In genomic region chr4:143396695-143397094, GRCh38 we compare ENCODE assay signal across 20 cellular contexts.
DNase-seq lines count a peak whose midpoint lies in the region; ATAC-seq and TF ChIP-seq lines count a peak whose summit lies in the region.
"Had no signal": no experiment of that assay in that cellular context is flagged by ENCODE, and none has a peak within 500 bp of the region (broad histone marks: within the 10 kb centered on the region; RNA-seq: fewer than 3 reads in every experiment).

No MANE protein-coding gene starts in this region.

- no peaks in the 10 kb centered on the region for H3K9me3 ChIP-seq in mammary epithelial cell (replicated peaks; ENCODE audit: insufficient read depth, low read length)
- no peaks in the 10 kb centered on the region for H3K9me3 ChIP-seq in breast epithelium
- no peaks in the 10 kb centered on the region for H3K9me3 ChIP-seq in ascending aorta

- peaks cover 19% of the 10 kb centered on the region for H3K79me2 ChIP-seq in mammary epithelial cell (ENCODE audit: insufficient read depth, low read length)
- H3K79me2 ChIP-seq: parathyroid adenoma had no signal

- DNase-seq in mammary epithelial cell (no peak), breast epithelium (ENCODE audit: low spot score in 2 of 2) (no peak), ascending aorta (ENCODE audit: low spot score in 2 of 2) (no peak), fibroblast of villous mesenchyme (ENCODE audit: low read depth) (no peak), type B pancreatic cell (ENCODE audit: extremely low spot score, unreplicated experiment) (no peak)
- DNase-seq in effector CD8-positive, alpha-beta T cell (lab: John Stamatoyannopoulos, UW), result no peak
- DNase-seq: activated CD4-positive, alpha-beta T cell treated with anti-CD3 and anti-CD28 coated beads for 36 hours; activated CD8-positive, alpha-beta memory T cell treated with anti-CD3 and anti-CD28 coated beads, Interleukin-2, amount 50 U/mL, for 4 hours; activated gamma-delta T cell treated with Interleukin-2 at 50 U/mL for 16 hours; anterior cingulate cortex; CD8-positive, alpha-beta memory T cell; left colon; NCI-H1694 treated with DMSO at 0.1 percent for 48 hours; Right ventricle myocardium superior; trophoblast cell had no signal

- H3K4me2 ChIP-seq in mammary epithelial cell (ENCODE audit: insufficient read depth, low read depth, low read length), result no peak overlapping the region

- peaks cover 5% of the 10 kb centered on the region for H3K36me3 Mint-ChIP-seq in type B pancreatic cell
- H3K36me3 Mint-ChIP-seq: CD8-positive, alpha-beta memory T cell had no signal

- H3K27me3 Mint-ChIP-seq in type B pancreatic cell, result no peaks in the 10 kb centered on the region

- H3K4me3 Mint-ChIP-seq in type B pancreatic cell, result no peak overlapping the region
- H3K4me3 Mint-ChIP-seq: activated CD4-positive, alpha-beta T cell treated with anti-CD3 and anti-CD28 coated beads for 36 hours; CD8-positive, alpha-beta memory T cell; T-helper 1 cell treated with Interleukin-12 subunit alpha and Interleukin-12 subunit beta and Interleukin-4 antibody, amounts not matched to agents 30 μg/mL and 1 μg/mL, for 36 hours had no signal

- dilution Hi-C loops in mammary epithelial cell (cut with HindIII; ENCODE audit: low sequenced_read_pairs), result no loop called here

- H3K27me3 ChIP-seq in mammary epithelial cell (ENCODE audit: insufficient read depth, low read length), result no peaks in the 10 kb centered on the region
- no peaks in the 10 kb centered on the region for H3K27me3 ChIP-seq in breast epithelium
- H3K27me3 ChIP-seq in ascending aorta, result no peaks in the 10 kb centered on the region

- H3K4me3 ChIP-seq in mammary epithelial cell (replicated peaks in 1 of 3; ENCODE audit: insufficient read depth in 1 of 3, low read depth in 2 of 3, low read length in 3 of 3), result no peak overlapping the region
- no peak overlapping the region for H3K4me3 ChIP-seq in breast epithelium
- H3K4me3 ChIP-seq in ascending aorta, result no peak overlapping the region
- H3K4me3 ChIP-seq in fibroblast of villous mesenchyme (ENCODE audit: low read depth, low read length), result no peak overlapping the region
- H3K4me3 ChIP-seq: GM23248 had no signal

- no peak overlapping the region for H3K9ac ChIP-seq in mammary epithelial cell (ENCODE audit: insufficient read depth, low read length)
- H3K9ac ChIP-seq: GM23248, parathyroid adenoma had no signal

- 100% methylated on average over 1 of the region's 1 CpG for WGBS in mammary epithelial cell (ENCODE audit: low coverage, missing lambda C conversion rate)

- no peak for TF ChIP-seq POLR2A in breast epithelium (IDR thresholded peaks at IDR 0.05)

- peak; percentile 6 to 30 for TF ChIP-seq CTCF in mammary epithelial cell (conservative IDR thresholded peaks at IDR 0.05 in 1 of 2, IDR thresholded peaks at IDR 0.05 in 1 of 2; ENCODE audit: extremely low read depth in 1 of 2, insufficient read depth in 1 of 2, low read depth in 1 of 2, low read length in 2 of 2)
- no peak for TF ChIP-seq CTCF in breast epithelium (IDR thresholded peaks at IDR 0.05)
- no peak for TF ChIP-seq CTCF in ascending aorta (IDR thresholded peaks at IDR 0.05)
- TF ChIP-seq CTCF in fibroblast of villous mesenchyme (IDR thresholded peaks at IDR 0.05; ENCODE audit: insufficient read depth, low read depth, low read length), result peak; percentile 33
- peak; percentile 40 for TF ChIP-seq CTCF in type B pancreatic cell (conservative IDR thresholded peaks at IDR 0.05)

- no peak for ATAC-seq in GM18517 (IDR thresholded peaks at IDR 0.05; ENCODE audit: unreplicated experiment)
- no peak for ATAC-seq in GM18909 (IDR thresholded peaks at IDR 0.05; ENCODE audit: poor library complexity, unreplicated experiment)
- ATAC-seq: activated CD4-positive, alpha-beta T cell treated with anti-CD3 and anti-CD28 coated beads for 36 hours; left colon had no signal

- BruUV-seq in mammary epithelial cell (replicated peaks; lab: Mats Ljungman, UMichigan), result no TSS peak

- no peaks in the 10 kb centered on the region for H3K4me1 ChIP-seq in mammary epithelial cell (ENCODE audit: insufficient read depth, low read length)
- peaks cover 0 to 1% of the 10 kb centered on the region in 2 donors for H3K4me1 ChIP-seq in breast epithelium
- peaks cover 2 to 50% of the 10 kb centered on the region in 2 donors for H3K4me1 ChIP-seq in ascending aorta
- H3K4me1 ChIP-seq: parathyroid adenoma had no signal

- no peak overlapping the region for H3K27ac Mint-ChIP-seq in type B pancreatic cell
- H3K27ac Mint-ChIP-seq: activated CD4-positive, alpha-beta T cell treated with anti-CD3 and anti-CD28 coated beads for 36 hours; T-helper 1 cell treated with Interleukin-12 subunit alpha and Interleukin-12 subunit beta and Interleukin-4 antibody, amounts not matched to agents 30 μg/mL and 1 μg/mL, for 36 hours had no signal

- peaks cover 14% of the 10 kb centered on the region for H3K4me1 Mint-ChIP-seq in type B pancreatic cell (ENCODE audit: unreplicated experiment)

- H3K36me3 ChIP-seq in mammary epithelial cell (ENCODE audit: insufficient read depth, low read length) (no peaks in the 10 kb centered on the region), breast epithelium (no peaks in the 10 kb centered on the region), ascending aorta (no peaks in the 10 kb centered on the region)

- intact Hi-C loops in mammary epithelial cell (cut with micrococcal nuclease), result no loop called here
- intact Hi-C loops in breast epithelium (cut with DNase I; ENCODE audit: low total_unique reads), result no loop called here
- intact Hi-C loops in ascending aorta (cut with DNase I), result no loop called here

- no peaks in the 10 kb centered on the region for H3K9me3 Mint-ChIP-seq in type B pancreatic cell
- H3K9me3 Mint-ChIP-seq: CD8-positive, alpha-beta memory T cell; T-helper 1 cell treated with Interleukin-12 subunit alpha and Interleukin-12 subunit beta and Interleukin-4 antibody, amounts not matched to agents 30 μg/mL and 1 μg/mL, for 36 hours had no signal

- in situ Hi-C loops in mammary epithelial cell (cut with MboI; ENCODE audit: low sequenced_read_pairs in 2 of 2), result no loop called here

- CTCF ChIA-PET in mammary epithelial cell (lab: Charles Lee; ENCODE audit: low non-redundant PET), result no interaction called here

- H4K20me1 ChIP-seq in mammary epithelial cell (ENCODE audit: insufficient read depth, low read length), result no peaks in the 10 kb centered on the region

- H2AFZ ChIP-seq in mammary epithelial cell (ENCODE audit: low read depth, low read length), result no peak overlapping the region
- H2AFZ ChIP-seq: GM23248, parathyroid adenoma had no signal

- H3K27ac ChIP-seq in mammary epithelial cell (ENCODE audit: insufficient read depth, low read depth, low read length) (no peak overlapping the region), breast epithelium (no peak overlapping the region), ascending aorta (peak overlapping the region; percentile 39 to 62)
- H3K27ac ChIP-seq: GM23248, parathyroid adenoma had no signal

Comparison
In these comparisons a context has a peak if more than half of its experiments do, and no peak if none do; other contexts are left out.
1. CTCF ChIP-seq: peak in mammary epithelial cell (2 of 2), fibroblast of villous mesenchyme (single experiment) and type B pancreatic cell (single experiment); none in breast epithelium (0 of 3) and ascending aorta (0 of 3).
2. H3K27ac ChIP-seq: peak in ascending aorta (2 of 2); none in mammary epithelial cell (single experiment) and breast epithelium (0 of 2).